Comparison of ENCODE assay signal across 8 cellular contexts in genomic region chr17:35587074-35587961, GRCh38. TPM values are rescaled to one million over a fixed set of nuclear protein-coding genes. Genes with fewer than 3 reads are reported as not detected.
DNase-seq lines count a peak whose midpoint lies in the region; ATAC-seq and TF ChIP-seq lines count a peak whose summit lies in the region.

Gene AP2B1, plus strand, starts transcription at chr17:35587322. Its CDS starts 6,709 bp downstream, at chr17:35594031.

- no peaks in the 10 kb centered on the region for H3K27me3 ChIP-seq in prostate gland (replicated peaks; ENCODE audit: insufficient read depth)

- TF ChIP-seq CTCF in GM13976 (IDR thresholded peaks at IDR 0.05; ENCODE audit: borderline replicate concordance, control extremely low read depth, extremely low read depth, insufficient read depth, missing control alignments) (no peak), prostate gland (IDR thresholded peaks at IDR 0.05) (peak in 1 of 4 experiments; percentile 23)

- peak within 1 kb of the TSS; percentile 84 to 91 for H3K27ac ChIP-seq in prostate gland
- H3K27ac ChIP-seq in urinary bladder (ENCODE audit: low read depth), result peak within 1 kb of the TSS; percentile 85

- peaks cover 6% of the 10 kb centered on the region for H3K27me3 Mint-ChIP-seq in T-helper 17 cell

- peak; percentile 92 for DNase-seq in GM13976 (ENCODE audit: low spot score)
- DNase-seq in NCI-H1694 treated with DMSO at 0.1 percent for 48 hours (lab: John Stamatoyannopoulos, UW), result peak; percentile 88
- DNase-seq in T-helper 17 cell, result peak; percentile 88 to 97 (median 94)
- DNase-seq in amygdala (lab: John Stamatoyannopoulos, UW), result peak; percentile 9 to 93 (median 77)
- DNase-seq in left ventricle myocardium superior, result peak; percentile 95
- DNase-seq in prostate gland (ENCODE audit: low spot score), result peak; percentile 82

- peaks cover 39% of the 10 kb centered on the region for H3K4me1 Mint-ChIP-seq in T-helper 17 cell

- in situ Hi-C loops in GM13976 (cut with MboI; ENCODE audit: low sequenced_read_pairs, unreplicated experiment), result no loop called here

- ATAC-seq in HG02884 (IDR thresholded peaks at IDR 0.05; ENCODE audit: unreplicated experiment) (peak; percentile 90), T-helper 17 cell (peak; percentile 100), left ventricle myocardium superior (peak; percentile 94)

- TF ChIP-seq POLR2A in prostate gland (IDR thresholded peaks at IDR 0.05), result peak; percentile 67

- intact Hi-C loops in left ventricle myocardium superior (cut with micrococcal nuclease) (no loop called here), prostate gland (cut with DNase I) (loop anchor here (1.0 kb wide), 1 partner anchor 9 kb away; the partner anchor contains the start of gene PEX12)

- H3K9me3 ChIP-seq in T-helper 17 cell (ENCODE audit: control insufficient read depth, low read length, poor library complexity, severe bottlenecking) (peaks cover 3% of the 10 kb centered on the region), prostate gland (no peaks in the 10 kb centered on the region)

- H3K36me3 ChIP-seq in prostate gland, result no peaks in the 10 kb centered on the region
- no peaks in the 10 kb centered on the region for H3K36me3 ChIP-seq in urinary bladder (ENCODE audit: insufficient read depth)

- peaks cover 3% of the 10 kb centered on the region for H3K36me3 Mint-ChIP-seq in T-helper 17 cell (ENCODE audit: low read depth)

- H3K4me1 ChIP-seq in prostate gland (replicated peaks) (peaks cover 7% of the 10 kb centered on the region), urinary bladder (ENCODE audit: insufficient read depth) (no peaks in the 10 kb centered on the region)

- H3K4me3 Mint-ChIP-seq in T-helper 17 cell, result peak within 1 kb of the TSS; percentile 100

- peak within 1 kb of the TSS; percentile 78 to 84 for H3K4me3 ChIP-seq in prostate gland
- peak within 1 kb of the TSS; percentile 49 for H3K4me3 ChIP-seq in urinary bladder (ENCODE audit: low read depth, low read length)

- WGBS in prostate gland, result under 1% methylated on average over 50 of the region's 50 CpGs
- under 1% methylated on average over 50 of the region's 50 CpGs for whole genome bisulfite sequencing in urinary bladder

- H3K27ac Mint-ChIP-seq in T-helper 17 cell, result peak within 1 kb of the TSS; percentile 100

RNA-seq across cellular contexts. Expression of gene AP2B1, which starts in this region (rescaled TPM):
- 100 to 1,000 TPM in 1 of 2 donors, 10 to 100 TPM in 1; 95.9 to 114 TPM for total RNA-seq in T-helper 17 cell
- total RNA-seq in left ventricle myocardium superior, result 119 TPM
- total RNA-seq in prostate gland, result 10 to 100 TPM; 66.8 to 92.9 TPM
- 69.7 TPM for total RNA-seq in urinary bladder
- polyA plus RNA-seq in urinary bladder, result 60.5 TPM

Comparison
In these comparisons a context has a peak if more than half of its experiments do, and no peak if none do; other contexts are left out.
1. Peak in every context shown above with its lines: DNase-seq, ATAC-seq, H3K4me3 ChIP-seq and H3K27ac ChIP-seq.